8 cellular contexts compared by ENCODE assay signal in the genomic region with DNA sequence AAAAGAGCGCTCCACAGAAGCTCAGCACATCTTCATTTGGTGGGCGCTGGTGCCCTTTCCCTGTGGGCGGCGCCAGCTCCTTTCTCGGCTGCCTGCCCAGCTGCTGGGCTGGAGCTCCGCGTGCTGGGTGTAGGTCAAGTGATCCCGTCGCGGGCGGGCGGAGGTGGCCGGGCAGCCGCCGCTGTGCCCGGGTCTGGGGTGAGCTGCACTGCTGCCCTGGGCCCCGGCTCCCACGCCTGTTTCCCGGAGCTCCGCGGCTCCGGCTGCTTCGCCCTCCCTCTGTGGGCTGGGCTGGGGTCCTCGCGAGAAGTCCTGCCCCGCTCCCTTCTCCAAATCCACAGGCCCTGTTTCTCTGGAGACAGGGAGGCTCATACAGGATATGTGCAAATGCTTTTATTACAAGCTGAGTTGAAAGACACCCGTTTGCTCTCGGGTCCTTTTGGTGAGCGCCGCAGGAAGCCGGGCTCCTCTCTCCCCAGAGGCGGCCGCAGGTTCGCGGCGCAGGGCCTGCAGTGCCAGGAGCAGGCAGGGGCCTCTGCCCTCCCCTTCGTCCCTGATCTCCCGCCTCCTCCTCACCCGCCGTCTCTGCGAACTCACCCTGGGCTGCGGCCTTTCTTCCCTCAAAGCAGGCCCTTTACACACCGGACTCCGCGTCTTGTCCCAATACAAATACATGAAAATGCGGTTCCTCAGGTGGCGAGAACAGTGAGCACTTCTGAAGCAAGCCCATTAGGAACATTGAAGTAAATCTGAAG.
DNase-seq lines count a peak whose midpoint lies in the region; ATAC-seq lines count a peak whose summit lies in the region.

No MANE protein-coding gene starts in this region.

- H3K27ac Mint-ChIP-seq in CD8-positive, alpha-beta memory T cell: peak overlapping the region in 7 of 8 donors; percentile 17 to 97 (median 86)

- no peaks in the 10 kb centered on the region for H3K9me3 ChIP-seq in CD8-positive, alpha-beta memory T cell (ENCODE audit: low read length)

- peak overlapping the region; percentile 61 for H3K4me3 ChIP-seq in CD8-positive, alpha-beta memory T cell (ENCODE audit: low read length)

- ATAC-seq in GM21447 (IDR thresholded peaks at IDR 0.05; ENCODE audit: unreplicated experiment): peak; percentile 66
- no peak for ATAC-seq in HG03135 (IDR thresholded peaks at IDR 0.05; ENCODE audit: unreplicated experiment)
- no peak for ATAC-seq in GM21717 (IDR thresholded peaks at IDR 0.05; ENCODE audit: unreplicated experiment)

- no peaks in the 10 kb centered on the region for H3K27me3 ChIP-seq in CD8-positive, alpha-beta memory T cell (ENCODE audit: insufficient read depth, low read length, poor library complexity, severe bottlenecking)

- no peaks in the 10 kb centered on the region for H3K36me3 ChIP-seq in CD8-positive, alpha-beta memory T cell (ENCODE audit: insufficient read depth, low read length)

- CTCF ChIA-PET in CD8-positive, alpha-beta memory T cell (lab: Charles Lee): interaction anchor here (0.7 to 2.1 kb wide), 7 partner anchors 8 to 1262 kb away, joined by 3 to 8 read pairs (median 4); no protein-coding TSS in a partner anchor

- peak overlapping the region; percentile 85 to 96 (median 93) for H3K4me3 Mint-ChIP-seq in CD8-positive, alpha-beta memory T cell

- H3K27ac ChIP-seq in CD8-positive, alpha-beta memory T cell (ENCODE audit: low read depth, low read length): no peak overlapping the region
- H3K27ac ChIP-seq in adipose tissue (ENCODE audit: low read depth, low read length): peak overlapping the region; percentile 34

- peaks cover 12 to 23% (median 21%) of the 10 kb centered on the region in 3 donors for H3K4me1 Mint-ChIP-seq in CD8-positive, alpha-beta memory T cell

- peak in 4 of 5 donors; percentile 5 to 49 (median 30) for DNase-seq in CD8-positive, alpha-beta memory T cell
- DNase-seq in NCI-H69 (lab: John Stamatoyannopoulos, UW) (peak; percentile 92), cardiac septum (ENCODE audit: low spot score) (peak; percentile 89), nucleus accumbens (lab: John Stamatoyannopoulos, UW) (peak in 54 of 56 donors; percentile 12 to 83 (median 54))

- POLR2A ChIA-PET in CD8-positive, alpha-beta memory T cell (lab: Charles Lee): interaction anchor here (0.6 to 0.7 kb wide), 3 partner anchors 497 to 1520 kb away, joined by 6 to 11 read pairs (median 11); no protein-coding TSS in a partner anchor

- intact Hi-C loops in cardiac septum (cut with DNase I): no loop called here

- peaks cover 16 to 55% of the 10 kb centered on the region in 2 donors for H3K27me3 Mint-ChIP-seq in CD8-positive, alpha-beta memory T cell

- H3K4me1 ChIP-seq in CD8-positive, alpha-beta memory T cell (ENCODE audit: insufficient read depth, low read length): peaks cover 6% of the 10 kb centered on the region

- H3K36me3 Mint-ChIP-seq in CD8-positive, alpha-beta memory T cell: no peaks in the 10 kb centered on the region

- no peaks in the 10 kb centered on the region for H3K9me3 Mint-ChIP-seq in CD8-positive, alpha-beta memory T cell

- 2 to 4% (median 3%) methylated on average over 47 of the region's 47 CpGs for WGBS in adipose tissue, 3 donors

Comparison
In these comparisons a context has a peak if more than half of its experiments do, and no peak if none do; other contexts are left out.
1. DNase-seq: peak in every context shown above with its lines; median percentile 92 in NCI-H69; 89 in cardiac septum; 54 in nucleus accumbens; 30 in CD8-positive, alpha-beta memory T cell.